Comparison of ENCODE assay signal across 2 cellular contexts in genomic region chr7:75981450-75982305, GRCh38.
TF ChIP-seq lines count a peak whose summit lies in the region.

No MANE protein-coding gene starts in this region.

TF ChIP-seq in IMR-90, 13 proteins besides CTCF, POLR2A, EP300 and RAD21:
- no peak for TF ChIP-seq RFX5 (IDR thresholded peaks at IDR 0.05; ENCODE audit: low read depth, low read length)
- TF ChIP-seq MAZ (IDR thresholded peaks at IDR 0.05; ENCODE audit: borderline replicate concordance, low read depth, low read length), result no peak
- no peak for TF ChIP-seq MAFK (IDR thresholded peaks at IDR 0.05; ENCODE audit: low read depth, low read length)
- TF ChIP-seq ELK1 (IDR thresholded peaks at IDR 0.05; ENCODE audit: borderline replicate concordance, low read depth, low read length), result no peak
- no peak for TF ChIP-seq SMC3 (IDR thresholded peaks at IDR 0.05; ENCODE audit: low read depth, low read length)
- TF ChIP-seq RCOR1 (IDR thresholded peaks at IDR 0.05; ENCODE audit: insufficient replicate concordance, low read length), result no peak
- no peak for TF ChIP-seq MXI1 (IDR thresholded peaks at IDR 0.05; ENCODE audit: borderline replicate concordance, low read depth, low read length)
- TF ChIP-seq USF2 (IDR thresholded peaks at IDR 0.05; ENCODE audit: low read depth, low read length), result no peak
- no peak for TF ChIP-seq NFE2L2 (IDR thresholded peaks at IDR 0.05; ENCODE audit: low read depth, low read length)
- TF ChIP-seq FOS (IDR thresholded peaks at IDR 0.05; ENCODE audit: low read depth, low read length), result no peak
- no peak for TF ChIP-seq CHD1 (IDR thresholded peaks at IDR 0.05; ENCODE audit: low read depth, low read length)

TF ChIP-seq in H1, 55 proteins besides CTCF, POLR2A, EP300 and RAD21:
- TF ChIP-seq BACH1 (IDR thresholded peaks at IDR 0.05; ENCODE audit: low read length), result no peak
- no peak for TF ChIP-seq CEBPB (IDR thresholded peaks at IDR 0.05; ENCODE audit: low read depth, low read length)
- TF ChIP-seq POLR2AphosphoS5 (IDR thresholded peaks at IDR 0.05; ENCODE audit: low read depth, low read length), result 0 out of 2 replicates have a peak, but pooled peaks have one; percentile 23
- no peak for TF ChIP-seq TEAD4 (IDR thresholded peaks at IDR 0.05; ENCODE audit: low read depth, low read length)
- no peak for TF ChIP-seq RFX5 (IDR thresholded peaks at IDR 0.05; ENCODE audit: borderline replicate concordance, low read depth, low read length)
